Comparison of ENCODE assay signal across 2 cellular contexts in the genomic region with DNA sequence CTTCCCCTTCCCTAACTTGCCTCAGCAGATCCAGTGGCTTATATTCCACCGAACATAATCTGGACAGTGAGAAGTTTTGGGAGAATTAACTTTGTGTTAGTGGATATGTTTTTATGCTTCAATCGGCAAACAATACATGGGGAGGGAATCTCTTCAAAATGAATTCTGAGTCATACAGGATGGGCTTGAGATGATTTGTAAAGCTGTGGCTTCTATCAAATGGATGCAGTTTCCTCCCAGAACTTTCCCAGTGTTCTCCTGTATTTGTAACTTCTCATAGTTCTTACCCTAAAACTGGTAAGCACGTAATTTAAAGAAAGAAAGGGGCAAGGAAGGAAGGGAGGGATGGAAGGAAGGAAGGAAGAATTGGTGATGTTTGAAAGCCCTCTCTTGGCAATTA.
TF ChIP-seq lines count a peak whose summit lies in the region.

No MANE protein-coding gene starts in this region.

TF ChIP-seq in SK-N-SH, 30 proteins besides CTCF, POLR2A, EP300 and RAD21 (continued from another document):
- TF ChIP-seq CHD2 (IDR thresholded peaks at IDR 0.05; ENCODE audit: low read length, partially characterized antibody) (no peak), ELF1 (IDR thresholded peaks at IDR 0.05) (no peak), NFIC (IDR thresholded peaks at IDR 0.05; ENCODE audit: borderline replicate concordance) (no peak), RFX5 (IDR thresholded peaks at IDR 0.05; ENCODE audit: low read length) (no peak), TAF1 (IDR thresholded peaks at IDR 0.05; ENCODE audit: borderline replicate concordance, low read depth, low read length) (no peak), RXRA (IDR thresholded peaks at IDR 0.05; ENCODE audit: borderline replicate concordance, low read depth) (no peak)
- TF ChIP-seq, protein P1, sequence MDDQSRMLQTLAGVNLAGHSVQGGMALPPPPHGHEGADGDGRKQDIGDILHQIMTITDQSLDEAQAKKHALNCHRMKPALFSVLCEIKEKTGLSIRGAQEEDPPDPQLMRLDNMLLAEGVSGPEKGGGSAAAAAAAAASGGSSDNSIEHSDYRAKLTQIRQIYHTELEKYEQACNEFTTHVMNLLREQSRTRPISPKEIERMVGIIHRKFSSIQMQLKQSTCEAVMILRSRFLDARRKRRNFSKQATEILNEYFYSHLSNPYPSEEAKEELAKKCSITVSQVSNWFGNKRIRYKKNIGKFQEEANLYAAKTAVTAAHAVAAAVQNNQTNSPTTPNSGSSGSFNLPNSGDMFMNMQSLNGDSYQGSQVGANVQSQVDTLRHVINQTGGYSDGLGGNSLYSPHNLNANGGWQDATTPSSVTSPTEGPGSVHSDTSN (IDR thresholded peaks at IDR 0.05) = no peak

TF ChIP-seq in SK-N-SH treated with all-trans-retinoic acid at 6 μM for 48 hours, 23 proteins besides CTCF, POLR2A, EP300 and RAD21 (continued from another document):
- TF ChIP-seq, protein P2, sequence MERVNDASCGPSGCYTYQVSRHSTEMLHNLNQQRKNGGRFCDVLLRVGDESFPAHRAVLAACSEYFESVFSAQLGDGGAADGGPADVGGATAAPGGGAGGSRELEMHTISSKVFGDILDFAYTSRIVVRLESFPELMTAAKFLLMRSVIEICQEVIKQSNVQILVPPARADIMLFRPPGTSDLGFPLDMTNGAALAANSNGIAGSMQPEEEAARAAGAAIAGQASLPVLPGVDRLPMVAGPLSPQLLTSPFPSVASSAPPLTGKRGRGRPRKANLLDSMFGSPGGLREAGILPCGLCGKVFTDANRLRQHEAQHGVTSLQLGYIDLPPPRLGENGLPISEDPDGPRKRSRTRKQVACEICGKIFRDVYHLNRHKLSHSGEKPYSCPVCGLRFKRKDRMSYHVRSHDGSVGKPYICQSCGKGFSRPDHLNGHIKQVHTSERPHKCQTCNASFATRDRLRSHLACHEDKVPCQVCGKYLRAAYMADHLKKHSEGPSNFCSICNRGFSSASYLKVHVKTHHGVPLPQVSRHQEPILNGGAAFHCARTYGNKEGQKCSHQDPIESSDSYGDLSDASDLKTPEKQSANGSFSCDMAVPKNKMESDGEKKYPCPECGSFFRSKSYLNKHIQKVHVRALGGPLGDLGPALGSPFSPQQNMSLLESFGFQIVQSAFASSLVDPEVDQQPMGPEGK (CRISPR knock-in tag; IDR thresholded peaks at IDR 0.05; ENCODE audit: borderline replicate concordance) = no peak
- TF ChIP-seq ARNTL (CRISPR knock-in tag; IDR thresholded peaks at IDR 0.05; ENCODE audit: borderline replicate concordance, low read depth) = no peak
- TF ChIP-seq OSR1 (CRISPR knock-in tag; IDR thresholded peaks at IDR 0.05) = no peak
- no peak for TF ChIP-seq ZFP3 (CRISPR knock-in tag; IDR thresholded peaks at IDR 0.05)
- TF ChIP-seq, protein P3, sequence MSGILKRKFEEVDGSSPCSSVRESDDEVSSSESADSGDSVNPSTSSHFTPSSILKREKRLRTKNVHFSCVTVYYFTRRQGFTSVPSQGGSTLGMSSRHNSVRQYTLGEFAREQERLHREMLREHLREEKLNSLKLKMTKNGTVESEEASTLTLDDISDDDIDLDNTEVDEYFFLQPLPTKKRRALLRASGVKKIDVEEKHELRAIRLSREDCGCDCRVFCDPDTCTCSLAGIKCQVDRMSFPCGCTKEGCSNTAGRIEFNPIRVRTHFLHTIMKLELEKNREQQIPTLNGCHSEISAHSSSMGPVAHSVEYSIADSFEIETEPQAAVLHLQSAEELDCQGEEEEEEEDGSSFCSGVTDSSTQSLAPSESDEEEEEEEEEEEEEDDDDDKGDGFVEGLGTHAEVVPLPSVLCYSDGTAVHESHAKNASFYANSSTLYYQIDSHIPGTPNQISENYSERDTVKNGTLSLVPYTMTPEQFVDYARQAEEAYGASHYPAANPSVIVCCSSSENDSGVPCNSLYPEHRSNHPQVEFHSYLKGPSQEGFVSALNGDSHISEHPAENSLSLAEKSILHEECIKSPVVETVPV (CRISPR knock-in tag; IDR thresholded peaks at IDR 0.05) = no peak
- no peak for TF ChIP-seq RARB (CRISPR knock-in tag; IDR thresholded peaks at IDR 0.05)
- no peak for TF ChIP-seq ESRRG (CRISPR knock-in tag; IDR thresholded peaks at IDR 0.05)
- TF ChIP-seq, protein P4, sequence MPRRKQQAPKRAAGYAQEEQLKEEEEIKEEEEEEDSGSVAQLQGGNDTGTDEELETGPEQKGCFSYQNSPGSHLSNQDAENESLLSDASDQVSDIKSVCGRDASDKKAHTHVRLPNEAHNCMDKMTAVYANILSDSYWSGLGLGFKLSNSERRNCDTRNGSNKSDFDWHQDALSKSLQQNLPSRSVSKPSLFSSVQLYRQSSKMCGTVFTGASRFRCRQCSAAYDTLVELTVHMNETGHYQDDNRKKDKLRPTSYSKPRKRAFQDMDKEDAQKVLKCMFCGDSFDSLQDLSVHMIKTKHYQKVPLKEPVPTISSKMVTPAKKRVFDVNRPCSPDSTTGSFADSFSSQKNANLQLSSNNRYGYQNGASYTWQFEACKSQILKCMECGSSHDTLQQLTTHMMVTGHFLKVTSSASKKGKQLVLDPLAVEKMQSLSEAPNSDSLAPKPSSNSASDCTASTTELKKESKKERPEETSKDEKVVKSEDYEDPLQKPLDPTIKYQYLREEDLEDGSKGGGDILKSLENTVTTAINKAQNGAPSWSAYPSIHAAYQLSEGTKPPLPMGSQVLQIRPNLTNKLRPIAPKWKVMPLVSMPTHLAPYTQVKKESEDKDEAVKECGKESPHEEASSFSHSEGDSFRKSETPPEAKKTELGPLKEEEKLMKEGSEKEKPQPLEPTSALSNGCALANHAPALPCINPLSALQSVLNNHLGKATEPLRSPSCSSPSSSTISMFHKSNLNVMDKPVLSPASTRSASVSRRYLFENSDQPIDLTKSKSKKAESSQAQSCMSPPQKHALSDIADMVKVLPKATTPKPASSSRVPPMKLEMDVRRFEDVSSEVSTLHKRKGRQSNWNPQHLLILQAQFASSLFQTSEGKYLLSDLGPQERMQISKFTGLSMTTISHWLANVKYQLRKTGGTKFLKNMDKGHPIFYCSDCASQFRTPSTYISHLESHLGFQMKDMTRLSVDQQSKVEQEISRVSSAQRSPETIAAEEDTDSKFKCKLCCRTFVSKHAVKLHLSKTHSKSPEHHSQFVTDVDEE (CRISPR knock-in tag; IDR thresholded peaks at IDR 0.05) = no peak
- no peak for TF ChIP-seq GLIS3 (CRISPR knock-in tag; IDR thresholded peaks at IDR 0.05)
- no peak for TF ChIP-seq SNAI2 (CRISPR knock-in tag; IDR thresholded peaks at IDR 0.05)
- TF ChIP-seq TOX (CRISPR knock-in tag; IDR thresholded peaks at IDR 0.05; ENCODE audit: borderline replicate concordance) = no peak
- no peak for TF ChIP-seq ZNF70 (CRISPR knock-in tag; IDR thresholded peaks at IDR 0.05)
- TF ChIP-seq ISL1 (CRISPR knock-in tag; IDR thresholded peaks at IDR 0.05) = no peak
- TF ChIP-seq CSDC2 (CRISPR knock-in tag; IDR thresholded peaks at IDR 0.05) = no peak
